In genomic region chr3:192224634-192225033, GRCh38 we compare ENCODE assay signal across 19 cellular contexts.
A peak's percentile ranks its signal among the peaks of the same experiment; 100 is the strongest.
DNase-seq lines count a peak whose midpoint lies in the region; ATAC-seq and TF ChIP-seq lines count a peak whose summit lies in the region.
"Had no signal": no experiment of that assay in that cellular context is flagged by ENCODE, and none has a peak within 500 bp of the region (broad histone marks: within the 10 kb centered on the region; RNA-seq: fewer than 3 reads in every experiment).

No MANE protein-coding gene starts in this region.

- intact Hi-C loops in Right ventricle myocardium inferior (cut with DNase I) (no loop called here), left cardiac atrium (cut with DNase I) (no loop called here)

- TF ChIP-seq CTCF in MM.1S (IDR thresholded peaks at IDR 0.05; ENCODE audit: low read length), result no peak
- no peak for TF ChIP-seq CTCF in choroid plexus epithelial cell (conservative IDR thresholded peaks at IDR 0.05; ENCODE audit: low read depth, low read length)

- no peaks in the 10 kb centered on the region for H3K36me3 Mint-ChIP-seq in immature natural killer cell

- ATAC-seq in Right ventricle myocardium inferior (peak; percentile 41), left cardiac atrium (no peak), left lobe of liver (no peak), HG02759 (IDR thresholded peaks at IDR 0.05; ENCODE audit: unreplicated experiment) (no peak)
- ATAC-seq: A549, HepG2 had no signal

- H3F3A ChIP-seq in MM.1S (ENCODE audit: insufficient read depth, low read length), result no peaks in the 10 kb centered on the region

- H3K27me3 ChIP-seq in MM.1S (replicated peaks; ENCODE audit: insufficient read depth, low read length), result no peaks in the 10 kb centered on the region

- H3K4me3 Mint-ChIP-seq in immature natural killer cell, result no peak overlapping the region
- H3K4me3 Mint-ChIP-seq: CD4-positive, alpha-beta T cell; H9 had no signal

- no peak overlapping the region for H3K4me3 ChIP-seq in MM.1S (ENCODE audit: low read length)
- no peak overlapping the region for H3K4me3 ChIP-seq in choroid plexus epithelial cell (ENCODE audit: low read depth, low read length)
- H3K4me3 ChIP-seq: A549 had no signal

- no peak overlapping the region for H3K9ac ChIP-seq in MM.1S (ENCODE audit: low read length)

- no peaks in the 10 kb centered on the region for H3K4me1 ChIP-seq in MM.1S (ENCODE audit: low read length)
- H3K4me1 ChIP-seq: A549, Caco-2 had no signal

- no peak overlapping the region for H3K27ac ChIP-seq in MM.1S (ENCODE audit: low read length)
- H3K27ac ChIP-seq: 22Rv1, A549, C4-2B had no signal

- H4K20me1 ChIP-seq in MM.1S (ENCODE audit: insufficient read depth, low read length), result no peaks in the 10 kb centered on the region

- H3K9me3 Mint-ChIP-seq in immature natural killer cell, result peaks cover 0 to 38% (median 6%) of the 10 kb centered on the region in 6 donors
- H3K9me3 Mint-ChIP-seq: CD4-positive, alpha-beta T cell; H9 had no signal

- no peak overlapping the region for H2AFZ ChIP-seq in MM.1S (ENCODE audit: low read length)

- no peaks in the 10 kb centered on the region for H3K79me2 ChIP-seq in MM.1S (ENCODE audit: low read length)

- no peak overlapping the region for H3K4me2 ChIP-seq in MM.1S (ENCODE audit: low read depth, low read length)
- H3K4me2 ChIP-seq: A549 had no signal

- no peaks in the 10 kb centered on the region for H3K4me1 Mint-ChIP-seq in immature natural killer cell

- H3K9me2 ChIP-seq in MM.1S (replicated peaks; ENCODE audit: insufficient read depth, low read length), result no peaks in the 10 kb centered on the region

- no peaks in the 10 kb centered on the region for H3K9me3 ChIP-seq in MM.1S (replicated peaks; ENCODE audit: insufficient read depth, low read length)
- H3K9me3 ChIP-seq: A549, Caco-2 had no signal

- H3K27ac Mint-ChIP-seq in immature natural killer cell, result no peak overlapping the region
- H3K27ac Mint-ChIP-seq: CD4-positive, alpha-beta T cell; H9 had no signal

- peaks cover 0 to 4% (median 2%) of the 10 kb centered on the region in 3 donors for H3K27me3 Mint-ChIP-seq in immature natural killer cell (ENCODE audit: low read depth in 3 of 3)
- H3K27me3 Mint-ChIP-seq: CD4-positive, alpha-beta T cell had no signal

- DNase-seq in Right ventricle myocardium inferior (ENCODE audit: missing footprints), result no peak
- no peak for DNase-seq in left cardiac atrium
- peak; percentile 20 for DNase-seq in MM.1S
- DNase-seq in choroid plexus epithelial cell (ENCODE audit: low read depth), result peak; percentile 5
- peak; percentile 25 for DNase-seq in renal cortical epithelial cell (ENCODE audit: low read depth)
- no peak for DNase-seq in immature natural killer cell
- DNase-seq in left lobe of liver (ENCODE audit: low spot score), result no peak
- DNase-seq: AML-193; Caco-2; CD4-positive, alpha-beta T cell; DMS153; DMS79; GF-D8; H9 had no signal

- H3K36me3 ChIP-seq in MM.1S (replicated peaks; ENCODE audit: insufficient read depth, low read length), result no peaks in the 10 kb centered on the region

Comparison
In these comparisons a context has a peak if more than half of its experiments do, and no peak if none do; other contexts are left out.
1. DNase-seq: peak in MM.1S (single experiment), choroid plexus epithelial cell (single experiment) and renal cortical epithelial cell (single experiment); none in Right ventricle myocardium inferior (single experiment), left cardiac atrium (single experiment), immature natural killer cell (0 of 3) and left lobe of liver (single experiment).